Comparison of ENCODE assay signal across 1 cellular context in the genomic region with DNA sequence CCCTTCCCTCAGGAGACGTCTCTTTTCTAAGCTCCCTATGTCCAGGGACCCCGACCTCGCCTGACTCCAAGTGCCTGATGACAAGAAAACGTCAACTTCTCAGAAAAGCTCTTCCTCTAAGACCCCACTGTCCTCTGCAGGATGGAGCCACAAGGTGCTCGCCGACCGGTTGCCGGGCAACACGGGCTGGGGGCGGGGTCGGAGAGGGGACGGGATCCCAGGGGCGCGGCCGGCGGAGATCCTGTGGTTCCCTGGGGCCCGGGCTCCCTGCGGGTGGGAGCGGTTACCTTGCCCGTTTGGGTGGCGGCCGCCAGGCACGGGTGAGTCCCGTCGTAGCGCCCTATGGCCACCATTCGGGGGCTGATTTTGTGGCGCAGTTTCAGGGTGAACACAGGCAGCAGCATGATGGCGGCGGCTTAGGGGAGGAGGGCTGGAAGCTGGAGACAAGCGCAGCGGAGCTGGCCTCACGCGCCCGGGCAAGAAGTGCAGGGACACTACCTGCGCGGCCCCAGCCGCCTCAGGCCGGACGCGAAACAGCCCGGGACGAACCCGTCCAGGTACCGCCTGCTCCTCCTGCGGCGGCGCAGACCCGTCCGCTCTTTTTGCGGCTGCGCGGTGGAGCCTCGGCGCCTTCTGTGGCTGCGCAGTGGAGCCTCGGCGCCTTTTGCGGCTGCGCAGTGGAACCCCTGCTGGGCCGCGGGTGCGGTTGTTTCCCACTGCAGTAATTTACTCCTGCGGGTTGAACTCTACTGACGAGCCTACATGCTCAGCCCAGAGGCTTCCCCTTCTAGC.
TF ChIP-seq lines count a peak whose summit lies in the region.

A gene with protein sequence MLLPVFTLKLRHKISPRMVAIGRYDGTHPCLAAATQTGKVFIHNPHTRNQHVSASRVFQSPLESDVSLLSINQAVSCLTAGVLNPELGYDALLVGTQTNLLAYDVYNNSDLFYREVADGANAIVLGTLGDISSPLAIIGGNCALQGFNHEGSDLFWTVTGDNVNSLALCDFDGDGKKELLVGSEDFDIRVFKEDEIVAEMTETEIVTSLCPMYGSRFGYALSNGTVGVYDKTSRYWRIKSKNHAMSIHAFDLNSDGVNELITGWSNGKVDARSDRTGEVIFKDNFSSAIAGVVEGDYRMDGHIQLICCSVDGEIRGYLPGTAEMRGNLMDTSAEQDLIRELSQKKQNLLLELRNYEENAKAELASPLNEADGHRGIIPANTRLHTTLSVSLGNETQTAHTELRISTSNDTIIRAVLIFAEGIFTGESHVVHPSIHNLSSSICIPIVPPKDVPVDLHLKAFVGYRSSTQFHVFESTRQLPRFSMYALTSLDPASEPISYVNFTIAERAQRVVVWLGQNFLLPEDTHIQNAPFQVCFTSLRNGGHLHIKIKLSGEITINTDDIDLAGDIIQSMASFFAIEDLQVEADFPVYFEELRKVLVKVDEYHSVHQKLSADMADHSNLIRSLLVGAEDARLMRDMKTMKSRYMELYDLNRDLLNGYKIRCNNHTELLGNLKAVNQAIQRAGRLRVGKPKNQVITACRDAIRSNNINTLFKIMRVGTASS (minus strand): TSS at position 566 of the 792 bp plus-strand sequence. CDS start 162 bp downstream, at position 404.

TF ChIP-seq in GM23338, 12 proteins besides CTCF, POLR2A, EP300 and RAD21 (continued from another document):
- no peak for TF ChIP-seq ETS1 (IDR thresholded peaks at IDR 0.05)
